Comparison of ENCODE assay signal across 9 cellular contexts in genomic region chr2:25161055-25161781, GRCh38. TPM values are rescaled to one million over a fixed set of nuclear protein-coding genes. Genes with fewer than 3 reads are reported as not detected.
DNase-seq lines count a peak whose midpoint lies in the region; ATAC-seq and TF ChIP-seq lines count a peak whose summit lies in the region.
"Had no signal": no experiment of that assay in that cellular context is flagged by ENCODE, and none has a peak within 500 bp of the region (broad histone marks: within the 10 kb centered on the region; RNA-seq: fewer than 3 reads in every experiment).

No MANE protein-coding gene starts in this region.

- POLR2A ChIA-PET in CD4-positive, alpha-beta memory T cell (lab: Charles Lee; ENCODE audit: partially characterized antibody), result no interaction called here

- no peaks in the 10 kb centered on the region for H3K27me3 Mint-ChIP-seq in CD4-positive, alpha-beta memory T cell
- no peaks in the 10 kb centered on the region for H3K27me3 Mint-ChIP-seq in activated naive CD8-positive, alpha-beta T cell treated with anti-CD3 and anti-CD28 coated beads, Interleukin-2, amount 50 U/mL, for 24 hours

- peak overlapping the region in 1 of 2 donors; percentile 33 for H3K4me3 ChIP-seq in CD4-positive, alpha-beta memory T cell (ENCODE audit: low read length in 2 of 2)
- no peak overlapping the region for H3K4me3 ChIP-seq in RWPE2 (ENCODE audit: severe bottlenecking)

- no peaks in the 10 kb centered on the region for H3K9me3 Mint-ChIP-seq in CD4-positive, alpha-beta memory T cell
- H3K9me3 Mint-ChIP-seq in activated naive CD8-positive, alpha-beta T cell treated with anti-CD3 and anti-CD28 coated beads, Interleukin-2, amount 50 U/mL, for 24 hours, result no peaks in the 10 kb centered on the region

- peak overlapping the region; percentile 38 for H3K27ac ChIP-seq in CD4-positive, alpha-beta memory T cell (ENCODE audit: low read depth, low read length)
- no peak overlapping the region for H3K27ac ChIP-seq in RWPE2 (ENCODE audit: poor library complexity, severe bottlenecking)

- no peaks in the 10 kb centered on the region for H3K36me3 ChIP-seq in CD4-positive, alpha-beta memory T cell (ENCODE audit: insufficient read depth, low read length)
- no peaks in the 10 kb centered on the region for H3K36me3 ChIP-seq in RWPE2 (ENCODE audit: low read depth)

- H3K27me3 ChIP-seq in CD4-positive, alpha-beta memory T cell (ENCODE audit: insufficient read depth, low read length), result no peaks in the 10 kb centered on the region
- no peaks in the 10 kb centered on the region for H3K27me3 ChIP-seq in RWPE2 (ENCODE audit: insufficient read depth, poor library complexity, severe bottlenecking)

- peaks cover 17% of the 10 kb centered on the region for H3K4me1 ChIP-seq in CD4-positive, alpha-beta memory T cell (ENCODE audit: insufficient read depth, low read length)
- no peaks in the 10 kb centered on the region for H3K4me1 ChIP-seq in RWPE2 (ENCODE audit: insufficient read depth, poor library complexity, severe bottlenecking)

- H3K9me3 ChIP-seq in CD4-positive, alpha-beta memory T cell (ENCODE audit: control insufficient read depth in 1 of 2, low read length in 2 of 2), result no peaks in the 10 kb centered on the region
- no peaks in the 10 kb centered on the region for H3K9me3 ChIP-seq in RWPE2 (ENCODE audit: severe bottlenecking)

- H3K4me1 Mint-ChIP-seq in CD4-positive, alpha-beta memory T cell, result peaks cover 6 to 16% (median 10%) of the 10 kb centered on the region in 4 donors
- H3K4me1 Mint-ChIP-seq in activated naive CD8-positive, alpha-beta T cell treated with anti-CD3 and anti-CD28 coated beads, Interleukin-2, amount 50 U/mL, for 24 hours, result peaks cover 32% of the 10 kb centered on the region

- CTCF ChIA-PET in CD4-positive, alpha-beta memory T cell (lab: Charles Lee; ENCODE audit: partially characterized antibody), result no interaction called here

- peak overlapping the region in 2 of 7 donors; percentile 79 to 87 for H3K27ac Mint-ChIP-seq in CD4-positive, alpha-beta memory T cell
- H3K27ac Mint-ChIP-seq in activated naive CD8-positive, alpha-beta T cell treated with anti-CD3 and anti-CD28 coated beads, Interleukin-2, amount 50 U/mL, for 24 hours, result peak overlapping the region; percentile 48

- peak overlapping the region in 7 of 8 donors; percentile 35 to 78 (median 61) for H3K4me3 Mint-ChIP-seq in CD4-positive, alpha-beta memory T cell
- H3K4me3 Mint-ChIP-seq in activated naive CD8-positive, alpha-beta T cell treated with anti-CD3 and anti-CD28 coated beads, Interleukin-2, amount 50 U/mL, for 24 hours, result peak overlapping the region; percentile 74

- ATAC-seq in RWPE2 (ENCODE audit: low read depth), result no peak
- peak; percentile 65 for ATAC-seq in activated naive CD8-positive, alpha-beta T cell treated with anti-CD3 and anti-CD28 coated beads, Interleukin-2, amount 50 U/mL, for 24 hours
- ATAC-seq in left colon, result no peak
- ATAC-seq in GM21423 (IDR thresholded peaks at IDR 0.05; ENCODE audit: unreplicated experiment), result no peak

- no peaks in the 10 kb centered on the region for H3K36me3 Mint-ChIP-seq in CD4-positive, alpha-beta memory T cell
- peaks cover 5% of the 10 kb centered on the region for H3K36me3 Mint-ChIP-seq in activated naive CD8-positive, alpha-beta T cell treated with anti-CD3 and anti-CD28 coated beads, Interleukin-2, amount 50 U/mL, for 24 hours (ENCODE audit: low read depth)

- intact Hi-C loops in CD4-positive, alpha-beta memory T cell (cut with micrococcal nuclease), result loop anchor here (10.0 kb wide), 1 partner anchor 114 kb away; no protein-coding TSS in a partner anchor
- intact Hi-C loops in left colon (cut with DNase I, micrococcal nuclease), result no loop called here

- DNase-seq in CD4-positive, alpha-beta memory T cell, result peak; percentile 39 to 67 (median 53)
- peak; percentile 43 for DNase-seq in RWPE2 (ENCODE audit: low spot score)
- DNase-seq in activated naive CD8-positive, alpha-beta T cell treated with anti-CD3 and anti-CD28 coated beads, Interleukin-2, amount 50 U/mL, for 24 hours, result peak; percentile 82
- peak; percentile 52 to 53 for DNase-seq in left colon
- peak; percentile 49 for DNase-seq in stimulated activated CD8-positive, alpha-beta memory T cell treated with anti-CD3 and anti-CD28 coated beads, Interleukin-15, amount 100 ng/mL, for 1 hour (ENCODE audit: low read depth)
- DNase-seq in NCI-H510A (lab: John Stamatoyannopoulos, UW), result no peak
- DNase-seq in NCI-H748 treated with DMSO at 0.1 percent for 48 hours (lab: John Stamatoyannopoulos, UW), result no peak
- DNase-seq: DND-41 had no signal

- no peak for TF ChIP-seq CTCF in RWPE2 (IDR thresholded peaks at IDR 0.05; ENCODE audit: poor library complexity, severe bottlenecking)

RNA-seq across cellular contexts. Expression of gene POMC, which starts 7.2 kb away (rescaled TPM):
- total RNA-seq in CD4-positive, alpha-beta memory T cell, result 1 to 10 TPM; 3.1 to 3.6 TPM
- polyA plus RNA-seq in CD4-positive, alpha-beta memory T cell, result 1 to 10 TPM; 4.3 to 5.5 TPM
- under 1 TPM; 0.31 to 0.59 TPM for total RNA-seq in left colon

Comparison
In these comparisons a context has a peak if more than half of its experiments do, and no peak if none do; other contexts are left out.
1. DNase-seq: peak in CD4-positive, alpha-beta memory T cell (5 of 5), RWPE2 (single experiment), activated naive CD8-positive, alpha-beta T cell treated with anti-CD3 and anti-CD28 coated beads, Interleukin-2, amount 50 U/mL, for 24 hours (single experiment), left colon (2 of 2) and stimulated activated CD8-positive, alpha-beta memory T cell treated with anti-CD3 and anti-CD28 coated beads, Interleukin-15, amount 100 ng/mL, for 1 hour (single experiment); none in NCI-H510A (single experiment) and NCI-H748 treated with DMSO at 0.1 percent for 48 hours (single experiment).